1 cellular context compared by ENCODE assay signal in the genomic region with DNA sequence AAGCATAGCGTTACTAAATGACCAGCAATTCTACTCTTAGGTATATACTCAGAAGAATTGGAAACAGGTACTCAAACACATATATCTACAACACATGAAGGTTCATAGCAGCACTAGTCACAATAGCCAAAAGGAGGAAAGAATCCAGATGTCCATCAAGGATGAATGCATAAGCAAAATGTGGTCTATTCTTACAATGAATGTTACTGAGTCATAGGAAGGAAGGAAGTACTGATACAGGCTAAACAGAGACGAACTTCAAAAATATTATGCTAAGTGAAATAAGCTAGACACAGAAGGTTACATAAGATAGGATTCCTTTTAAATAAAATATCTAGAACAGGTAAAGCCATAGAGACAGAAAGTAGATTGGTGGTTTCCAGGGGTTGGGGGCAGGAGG.
TF ChIP-seq lines count a peak whose summit lies in the region.

No MANE protein-coding gene starts in this region.

TF ChIP-seq in SK-N-SH, 30 proteins besides CTCF, POLR2A, EP300 and RAD21 (continued from another document):
- TF ChIP-seq, protein P1, sequence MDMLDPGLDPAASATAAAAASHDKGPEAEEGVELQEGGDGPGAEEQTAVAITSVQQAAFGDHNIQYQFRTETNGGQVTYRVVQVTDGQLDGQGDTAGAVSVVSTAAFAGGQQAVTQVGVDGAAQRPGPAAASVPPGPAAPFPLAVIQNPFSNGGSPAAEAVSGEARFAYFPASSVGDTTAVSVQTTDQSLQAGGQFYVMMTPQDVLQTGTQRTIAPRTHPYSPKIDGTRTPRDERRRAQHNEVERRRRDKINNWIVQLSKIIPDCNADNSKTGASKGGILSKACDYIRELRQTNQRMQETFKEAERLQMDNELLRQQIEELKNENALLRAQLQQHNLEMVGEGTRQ (IDR thresholded peaks at IDR 0.05; ENCODE audit: borderline replicate concordance, low read depth, low read length), result no peak
- TF ChIP-seq ELF1 (IDR thresholded peaks at IDR 0.05) (no peak), NFIC (IDR thresholded peaks at IDR 0.05; ENCODE audit: borderline replicate concordance) (no peak)
- TF ChIP-seq, protein P2, sequence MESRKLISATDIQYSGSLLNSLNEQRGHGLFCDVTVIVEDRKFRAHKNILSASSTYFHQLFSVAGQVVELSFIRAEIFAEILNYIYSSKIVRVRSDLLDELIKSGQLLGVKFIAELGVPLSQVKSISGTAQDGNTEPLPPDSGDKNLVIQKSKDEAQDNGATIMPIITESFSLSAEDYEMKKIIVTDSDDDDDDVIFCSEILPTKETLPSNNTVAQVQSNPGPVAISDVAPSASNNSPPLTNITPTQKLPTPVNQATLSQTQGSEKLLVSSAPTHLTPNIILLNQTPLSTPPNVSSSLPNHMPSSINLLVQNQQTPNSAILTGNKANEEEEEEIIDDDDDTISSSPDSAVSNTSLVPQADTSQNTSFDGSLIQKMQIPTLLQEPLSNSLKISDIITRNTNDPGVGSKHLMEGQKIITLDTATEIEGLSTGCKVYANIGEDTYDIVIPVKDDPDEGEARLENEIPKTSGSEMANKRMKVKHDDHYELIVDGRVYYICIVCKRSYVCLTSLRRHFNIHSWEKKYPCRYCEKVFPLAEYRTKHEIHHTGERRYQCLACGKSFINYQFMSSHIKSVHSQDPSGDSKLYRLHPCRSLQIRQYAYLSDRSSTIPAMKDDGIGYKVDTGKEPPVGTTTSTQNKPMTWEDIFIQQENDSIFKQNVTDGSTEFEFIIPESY (IDR thresholded peaks at IDR 0.05; ENCODE audit: borderline replicate concordance, low read depth), result no peak
TF ChIP-seq in SK-N-SH: peak in this region for 3.
